ENCODE assay signal across 23 cellular contexts in genomic region chr11:134373591-134374052, GRCh38. TPM values are rescaled to one million over a fixed set of nuclear protein-coding genes. Genes with fewer than 3 reads are reported as not detected.
"Had no signal": no experiment of that assay in that cellular context is flagged by ENCODE, and none has a peak within 500 bp of the region (broad histone marks: within the 10 kb centered on the region; RNA-seq: fewer than 3 reads in every experiment).

No MANE protein-coding gene starts in this region.

- H3K4me3 ChIP-seq: esophagus squamous epithelium, psoas muscle, skin epidermis, transverse colon, vagina had no signal

- H3K4me1 Mint-ChIP-seq: naive thymus-derived CD8-positive, alpha-beta T cell; stimulated activated naive B cell treated with anti-CD40 and anti-IgM and Interleukin-4, amounts not matched to agents 10 μg/mL and 1 μg/mL and 100 μg/mL, for 72 hours had no signal

- ATAC-seq: effector memory CD8-positive, alpha-beta T cell; left lobe of liver; naive thymus-derived CD8-positive, alpha-beta T cell; psoas muscle; right cardiac atrium; stimulated activated naive B cell treated with anti-CD40 and anti-IgM and Interleukin-4, amounts not matched to agents 10 μg/mL and 1 μg/mL and 100 μg/mL, for 72 hours had no signal

- H3K27me3 Mint-ChIP-seq: stimulated activated naive CD8-positive, alpha-beta T cell treated with anti-CD3 and anti-CD28 coated beads, Interleukin-15, Interleukin-2, amounts not matched to agents 100 ng/mL and 50 ng/mL, for 24 hours had no signal

- H3K9me3 ChIP-seq: esophagus squamous epithelium, psoas muscle, transverse colon, vagina had no signal

- H3K4me1 ChIP-seq: esophagus squamous epithelium, psoas muscle, transverse colon, vagina had no signal

- H3K27ac ChIP-seq: esophagus squamous epithelium, psoas muscle, skin epidermis, transverse colon, vagina had no signal

- H3K4me3 Mint-ChIP-seq: effector memory CD8-positive, alpha-beta T cell; naive thymus-derived CD8-positive, alpha-beta T cell; nephron progenitor cell; stimulated activated naive B cell treated with anti-CD40 and anti-IgM and Interleukin-4, amounts not matched to agents 10 μg/mL and 1 μg/mL and 100 μg/mL, for 72 hours; stimulated activated naive CD8-positive, alpha-beta T cell treated with anti-CD3 and anti-CD28 coated beads, Interleukin-15, Interleukin-2, amounts not matched to agents 100 ng/mL and 50 ng/mL, for 24 hours had no signal

- DNase-seq: cortex of kidney; effector memory CD8-positive, alpha-beta T cell; erythroblast; esophagus squamous epithelium; foreskin melanocyte; mammary epithelial cell; mesendoderm; midbrain; stimulated activated CD4-positive, alpha-beta T cell treated with anti-CD3 and anti-CD28 coated beads, Interleukin-15, amount 100 ng/mL, for 24 hours; stimulated activated CD4-positive, alpha-beta T cell treated with anti-CD3 and anti-CD28 coated beads, Interleukin-2, amount 100 ng/mL, for 48 hours; stimulated activated naive B cell treated with anti-CD40 and anti-IgM and Interleukin-4, amounts not matched to agents 10 μg/mL and 1 μg/mL and 100 μg/mL, for 72 hours; transverse colon had no signal

- H3K27ac Mint-ChIP-seq: stimulated activated naive B cell treated with anti-CD40 and anti-IgM and Interleukin-4, amounts not matched to agents 10 μg/mL and 1 μg/mL and 100 μg/mL, for 72 hours; stimulated activated naive CD8-positive, alpha-beta T cell treated with anti-CD3 and anti-CD28 coated beads, Interleukin-15, Interleukin-2, amounts not matched to agents 100 ng/mL and 50 ng/mL, for 24 hours had no signal

- H3K9me3 Mint-ChIP-seq: effector memory CD8-positive, alpha-beta T cell; naive thymus-derived CD8-positive, alpha-beta T cell; nephron progenitor cell; stimulated activated naive B cell treated with anti-CD40 and anti-IgM and Interleukin-4, amounts not matched to agents 10 μg/mL and 1 μg/mL and 100 μg/mL, for 72 hours; stimulated activated naive CD8-positive, alpha-beta T cell treated with anti-CD3 and anti-CD28 coated beads, Interleukin-15, Interleukin-2, amounts not matched to agents 100 ng/mL and 50 ng/mL, for 24 hours had no signal

- H3K36me3 ChIP-seq: transverse colon, vagina had no signal

- H3K27me3 ChIP-seq: esophagus squamous epithelium, transverse colon, vagina had no signal

RNA-seq across cellular contexts. Expression of gene B3GAT1, which starts 38.4 kb away (rescaled TPM):
- total RNA-seq: dermis microvascular lymphatic vessel endothelial cell, myocyte had no signal
- polyA plus RNA-seq: naive thymus-derived CD8-positive, alpha-beta T cell had no signal

RNA-seq across cellular contexts. Expression of gene GLB1L2, which starts 41.8 kb away (rescaled TPM):
- total RNA-seq: myocyte, osteocyte had no signal
